In genomic region chr10:53314856-53315255, GRCh38 we compare ENCODE assay signal across 10 cellular contexts.
DNase-seq lines count a peak whose midpoint lies in the region; ATAC-seq lines count a peak whose summit lies in the region.
"Had no signal": no experiment of that assay in that cellular context is flagged by ENCODE, and none has a peak within 500 bp of the region (broad histone marks: within the 10 kb centered on the region; RNA-seq: fewer than 3 reads in every experiment).

No MANE protein-coding gene starts in this region.

- POLR2A ChIA-PET in activated CD8-positive, alpha-beta T cell treated with anti-CD3 and anti-CD28 coated beads, Interleukin-2, amount 10 ng/mL, durations not matched to agents 7 days and 5 days (lab: Charles Lee) = no interaction called here

- H3K4me1 Mint-ChIP-seq in activated CD8-positive, alpha-beta T cell treated with anti-CD3 and anti-CD28 coated beads, Interleukin-2, amount 10 ng/mL, durations not matched to agents 7 days and 5 days (ENCODE audit: low read depth) = no peaks in the 10 kb centered on the region

- no peak for ATAC-seq in HG03139 (IDR thresholded peaks at IDR 0.05; ENCODE audit: unreplicated experiment)
- ATAC-seq in activated CD8-positive, alpha-beta T cell treated with anti-CD3 and anti-CD28 coated beads, Interleukin-2, amount 10 ng/mL, durations not matched to agents 7 days and 5 days = no peak

- H3K27ac Mint-ChIP-seq in activated CD8-positive, alpha-beta T cell treated with anti-CD3 and anti-CD28 coated beads, Interleukin-2, amount 10 ng/mL, durations not matched to agents 7 days and 5 days = no peak overlapping the region

- DNase-seq in ELR (ENCODE audit: low read depth) (peak; percentile 80), NCI-H460 (ENCODE audit: extremely low read depth, low read depth) (peak; percentile 59), dedifferentiated amniotic fluid mesenchymal stem cell (ENCODE audit: extremely low spot score) (peak; percentile 92), myocyte (ENCODE audit: low read depth) (peak; percentile 88), NCI-H82 (lab: John Stamatoyannopoulos, UW) (no peak), NCI-H446 (lab: John Stamatoyannopoulos, UW) (no peak)
- DNase-seq in activated CD8-positive, alpha-beta T cell treated with anti-CD3 and anti-CD28 coated beads, Interleukin-2, amount 10 ng/mL, durations not matched to agents 7 days and 5 days = no peak
- DNase-seq: activated T-cell treated with anti-CD3 and anti-CD28 coated beads, Interleukin-2, amount 50 U/mL, for 48 hours; nucleus accumbens had no signal

- no peaks in the 10 kb centered on the region for H3K9me3 Mint-ChIP-seq in activated CD8-positive, alpha-beta T cell treated with anti-CD3 and anti-CD28 coated beads, Interleukin-2, amount 10 ng/mL, durations not matched to agents 7 days and 5 days (ENCODE audit: insufficient read depth)

- H3K36me3 Mint-ChIP-seq in activated CD8-positive, alpha-beta T cell treated with anti-CD3 and anti-CD28 coated beads, Interleukin-2, amount 10 ng/mL, durations not matched to agents 7 days and 5 days (ENCODE audit: low read depth) = no peaks in the 10 kb centered on the region

- no peak overlapping the region for H3K4me3 Mint-ChIP-seq in activated CD8-positive, alpha-beta T cell treated with anti-CD3 and anti-CD28 coated beads, Interleukin-2, amount 10 ng/mL, durations not matched to agents 7 days and 5 days

- CTCF ChIA-PET in activated CD8-positive, alpha-beta T cell treated with anti-CD3 and anti-CD28 coated beads, Interleukin-2, amount 10 ng/mL, durations not matched to agents 7 days and 5 days (lab: Charles Lee) = no interaction called here

- no peaks in the 10 kb centered on the region for H3K27me3 Mint-ChIP-seq in activated CD8-positive, alpha-beta T cell treated with anti-CD3 and anti-CD28 coated beads, Interleukin-2, amount 10 ng/mL, durations not matched to agents 7 days and 5 days (ENCODE audit: low read depth)

Comparison
In these comparisons a context has a peak if more than half of its experiments do, and no peak if none do; other contexts are left out.
1. DNase-seq: peak in ELR (single experiment), NCI-H460 (single experiment), dedifferentiated amniotic fluid mesenchymal stem cell (single experiment) and myocyte (single experiment); none in NCI-H82 (single experiment), NCI-H446 (0 of 2) and activated CD8-positive, alpha-beta T cell treated with anti-CD3 and anti-CD28 coated beads, Interleukin-2, amount 10 ng/mL, durations not matched to agents 7 days and 5 days (single experiment).